ENCODE assay signal across 2 cellular contexts in the genomic region with DNA sequence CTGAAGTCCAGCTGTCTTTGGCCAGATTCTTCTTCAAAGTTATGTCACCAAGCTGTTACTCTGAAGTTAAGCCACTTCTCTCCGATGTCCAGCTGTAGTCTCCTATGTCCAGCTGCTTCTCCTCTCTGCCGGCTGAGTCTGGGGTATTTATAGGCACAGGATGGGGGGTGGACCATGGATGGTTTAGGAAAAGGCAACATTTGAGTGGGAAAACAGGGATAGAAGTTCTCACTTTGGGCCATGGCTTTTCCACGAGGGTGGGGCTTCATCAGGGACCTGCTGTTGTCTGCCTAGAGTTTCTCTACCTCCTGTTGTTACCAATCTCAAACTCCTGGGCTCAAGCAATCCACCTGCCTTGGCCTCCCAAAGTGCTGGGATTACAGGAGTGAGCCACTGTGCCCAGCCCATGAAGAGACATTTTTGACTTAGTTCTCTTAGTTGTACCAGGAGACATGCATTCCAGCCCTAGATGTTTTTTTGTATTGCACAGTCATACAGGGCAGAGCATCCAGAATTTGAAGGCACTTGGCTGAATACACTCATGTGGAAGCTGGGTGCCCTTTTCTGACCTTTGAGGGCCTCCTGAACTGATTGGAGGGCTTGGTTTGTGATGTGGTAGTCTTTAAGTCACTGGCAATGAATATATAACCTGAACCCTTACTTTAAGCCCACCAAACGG.
TF ChIP-seq lines count a peak whose summit lies in the region.

No MANE protein-coding gene starts in this region.

TF ChIP-seq in HepG2, 621 proteins besides CTCF, POLR2A, EP300 and RAD21 (continues in another document):
- TF ChIP-seq, protein P1, sequence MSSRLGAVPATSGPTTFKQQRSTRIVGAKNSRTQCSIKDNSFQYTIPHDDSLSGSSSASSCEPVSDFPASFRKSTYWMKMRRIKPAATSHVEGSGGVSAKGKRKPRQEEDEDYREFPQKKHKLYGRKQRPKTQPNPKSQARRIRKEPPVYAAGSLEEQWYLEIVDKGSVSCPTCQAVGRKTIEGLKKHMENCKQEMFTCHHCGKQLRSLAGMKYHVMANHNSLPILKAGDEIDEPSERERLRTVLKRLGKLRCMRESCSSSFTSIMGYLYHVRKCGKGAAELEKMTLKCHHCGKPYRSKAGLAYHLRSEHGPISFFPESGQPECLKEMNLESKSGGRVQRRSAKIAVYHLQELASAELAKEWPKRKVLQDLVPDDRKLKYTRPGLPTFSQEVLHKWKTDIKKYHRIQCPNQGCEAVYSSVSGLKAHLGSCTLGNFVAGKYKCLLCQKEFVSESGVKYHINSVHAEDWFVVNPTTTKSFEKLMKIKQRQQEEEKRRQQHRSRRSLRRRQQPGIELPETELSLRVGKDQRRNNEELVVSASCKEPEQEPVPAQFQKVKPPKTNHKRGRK (CRISPR knock-in tag; IDR thresholded peaks at IDR 0.05), result no peak
- TF ChIP-seq NR0B2 (CRISPR knock-in tag; IDR thresholded peaks at IDR 0.05), result 0 out of 2 replicates have a peak, but pooled peaks have one; percentile 53
- TF ChIP-seq CCDC6 (CRISPR knock-in tag; IDR thresholded peaks at IDR 0.05), result no peak
- TF ChIP-seq PCBP2 (optimal IDR thresholded peaks at IDR 0.05; ENCODE audit: low read depth, low read length, poor library complexity, severe bottlenecking), result peak; percentile 15
- 0 out of 2 replicates have a peak, but pooled peaks have one; percentile 18 for TF ChIP-seq ZNF256 (CRISPR knock-in tag; conservative IDR thresholded peaks at IDR 0.05)
- TF ChIP-seq RFX1 (IDR thresholded peaks at IDR 0.05), result no peak
- TF ChIP-seq ZSCAN20 (CRISPR knock-in tag; IDR thresholded peaks at IDR 0.05; ENCODE audit: borderline replicate concordance), result no peak
- TF ChIP-seq ZNF740 (CRISPR knock-in tag; IDR thresholded peaks at IDR 0.05), result 0 out of 2 replicates have a peak, but pooled peaks have one; percentile 1
- TF ChIP-seq, protein P2, sequence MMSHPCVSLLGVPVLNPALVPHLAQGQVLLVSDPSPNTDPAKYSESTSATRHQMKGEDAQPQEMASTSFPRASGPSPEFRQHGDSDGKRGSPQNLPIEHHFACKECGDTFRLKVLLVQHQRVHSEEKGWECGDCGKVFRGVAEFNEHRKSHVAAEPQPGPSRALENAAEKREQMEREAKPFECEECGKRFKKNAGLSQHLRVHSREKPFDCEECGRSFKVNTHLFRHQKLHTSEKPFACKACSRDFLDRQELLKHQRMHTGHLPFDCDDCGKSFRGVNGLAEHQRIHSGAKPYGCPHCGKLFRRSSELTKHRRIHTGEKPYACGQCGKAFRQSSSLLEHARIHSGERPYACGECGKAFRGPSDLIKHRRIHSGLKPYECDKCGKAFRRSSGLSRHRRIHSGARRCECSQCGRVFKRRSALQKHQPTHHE (CRISPR knock-in tag; IDR thresholded peaks at IDR 0.05; ENCODE audit: borderline replicate concordance), result no peak
- 0 out of 2 replicates have a peak, but pooled peaks have one; percentile 60 for TF ChIP-seq ZNF576 (CRISPR knock-in tag; IDR thresholded peaks at IDR 0.05)
- TF ChIP-seq ZNF30 (CRISPR knock-in tag; IDR thresholded peaks at IDR 0.05), result no peak
- TF ChIP-seq MYNN (CRISPR knock-in tag; IDR thresholded peaks at IDR 0.05; ENCODE audit: low read depth), result 0 out of 2 replicates have a peak, but pooled peaks have one; percentile 33
- TF ChIP-seq ZNF607 (CRISPR knock-in tag; IDR thresholded peaks at IDR 0.05; ENCODE audit: borderline replicate concordance), result no peak
- no peak for TF ChIP-seq SCMH1 (CRISPR knock-in tag; IDR thresholded peaks at IDR 0.05; ENCODE audit: borderline replicate concordance)
- TF ChIP-seq FOXO4 (CRISPR knock-in tag; conservative IDR thresholded peaks at IDR 0.05), result 0 out of 2 replicates have a peak, but pooled peaks have one; percentile 74
- TF ChIP-seq CHCHD3 (CRISPR knock-in tag; IDR thresholded peaks at IDR 0.05), result peak; percentile 63; the same call in 1 of the 2 replicates
- TF ChIP-seq ATF7-NPFF (CRISPR knock-in tag; IDR thresholded peaks at IDR 0.05; ENCODE audit: low read depth), result 0 out of 2 replicates have a peak, but pooled peaks have one; percentile 23
- TF ChIP-seq ZKSCAN5 (CRISPR knock-in tag; IDR thresholded peaks at IDR 0.05), result no peak
- TF ChIP-seq SAFB2 (CRISPR knock-in tag; IDR thresholded peaks at IDR 0.05; ENCODE audit: borderline replicate concordance, low read depth), result 0 out of 2 replicates have a peak, but pooled peaks have one; percentile 8

TF ChIP-seq in H1, 55 proteins besides CTCF, POLR2A, EP300 and RAD21:
- TF ChIP-seq MAFK (IDR thresholded peaks at IDR 0.05; ENCODE audit: low read depth, low read length) (no peak), CHD2 (IDR thresholded peaks at IDR 0.05; ENCODE audit: low read length) (no peak), EZH2 (IDR thresholded peaks at IDR 0.05; ENCODE audit: low read depth, low read length, severe bottlenecking) (no peak), ATF3 (IDR thresholded peaks at IDR 0.05; ENCODE audit: insufficient read depth, low read depth, low read length) (no peak), SAP30 (IDR thresholded peaks at IDR 0.05; ENCODE audit: insufficient read depth, insufficient replicate concordance, low read length) (no peak), EGR1 (IDR thresholded peaks at IDR 0.05; ENCODE audit: borderline replicate concordance, low read depth, low read length) (no peak), KDM4A (IDR thresholded peaks at IDR 0.05; ENCODE audit: low read depth, low read length, severe bottlenecking) (no peak)
TF ChIP-seq in H1: peak in this region for 0.
